Comparison of ENCODE assay signal across 10 cellular contexts in genomic region chr1:13228343-13228781, GRCh38. TPM values are rescaled to one million over a fixed set of nuclear protein-coding genes. Genes with fewer than 3 reads are reported as not detected.
DNase-seq lines count a peak whose midpoint lies in the region; ATAC-seq and TF ChIP-seq lines count a peak whose summit lies in the region.
"Had no signal": no experiment of that assay in that cellular context is flagged by ENCODE, and none has a peak within 500 bp of the region (broad histone marks: within the 10 kb centered on the region; RNA-seq: fewer than 3 reads in every experiment).

No MANE protein-coding gene starts in this region.

- H3K9me3 Mint-ChIP-seq in activated CD4-positive, alpha-beta T cell treated with anti-CD3 and anti-CD28 coated beads for 36 hours (ENCODE audit: low read depth): no peaks in the 10 kb centered on the region

- peaks cover 4% of the 10 kb centered on the region for H3K9me3 ChIP-seq in left ventricle myocardium inferior (replicated peaks)

- H3K4me1 Mint-ChIP-seq in activated CD4-positive, alpha-beta T cell treated with anti-CD3 and anti-CD28 coated beads for 36 hours: no peaks in the 10 kb centered on the region
- H3K4me1 Mint-ChIP-seq: naive B cell had no signal

- H3K4me1 ChIP-seq in left ventricle myocardium inferior: no peaks in the 10 kb centered on the region

- H3K36me3 ChIP-seq in left ventricle myocardium inferior: no peaks in the 10 kb centered on the region

- peak; percentile 40 for TF ChIP-seq CTCF in left ventricle myocardium inferior (IDR thresholded peaks at IDR 0.05; ENCODE audit: borderline replicate concordance)

- CTCF ChIA-PET in activated CD4-positive, alpha-beta T cell treated with anti-CD3 and anti-CD28 coated beads for 36 hours (lab: Charles Lee): interaction anchor here (0.7 kb wide), 1 partner anchor 1461 kb away, joined by 3 read pairs; no protein-coding TSS in a partner anchor

- POLR2A ChIA-PET in activated CD4-positive, alpha-beta T cell treated with anti-CD3 and anti-CD28 coated beads for 36 hours (lab: Charles Lee): no interaction called here

- peaks cover 55% of the 10 kb centered on the region for H3K27me3 ChIP-seq in left ventricle myocardium inferior (ENCODE audit: low read depth)

- no peaks in the 10 kb centered on the region for H3K36me3 Mint-ChIP-seq in activated CD4-positive, alpha-beta T cell treated with anti-CD3 and anti-CD28 coated beads for 36 hours (ENCODE audit: low read depth)
- H3K36me3 Mint-ChIP-seq: naive B cell had no signal

- no peak overlapping the region for H3K4me3 ChIP-seq in left ventricle myocardium inferior

- no peak overlapping the region for H3K27ac ChIP-seq in left ventricle myocardium inferior (replicated peaks)

- H3K4me3 Mint-ChIP-seq in activated CD4-positive, alpha-beta T cell treated with anti-CD3 and anti-CD28 coated beads for 36 hours: no peak overlapping the region
- H3K4me3 Mint-ChIP-seq: naive B cell had no signal

- no peak overlapping the region for H3K27ac Mint-ChIP-seq in activated CD4-positive, alpha-beta T cell treated with anti-CD3 and anti-CD28 coated beads for 36 hours
- H3K27ac Mint-ChIP-seq: naive B cell had no signal

- intact Hi-C loops in activated CD4-positive, alpha-beta T cell treated with anti-CD3 and anti-CD28 coated beads for 36 hours (cut with DNase I, micrococcal nuclease): no loop called here
- intact Hi-C loops in left ventricle myocardium inferior (cut with micrococcal nuclease): no loop called here

- peak; percentile 36 for ATAC-seq in activated CD4-positive, alpha-beta T cell treated with anti-CD3 and anti-CD28 coated beads for 36 hours

- DNase-seq in activated CD4-positive, alpha-beta T cell treated with anti-CD3 and anti-CD28 coated beads for 36 hours: peak; percentile 69
- DNase-seq in activated CD4-positive, alpha-beta T cell treated with anti-CD3 and anti-CD28 coated beads for 1 hour: no peak
- DNase-seq in SKM-1 (lab: John Stamatoyannopoulos, UW; ENCODE audit: unreplicated experiment) (peak; percentile 8), left ventricle myocardium inferior (no peak), superior temporal gyrus (ENCODE audit: extremely low spot score) (peak; percentile 20), NCI-H2107 treated with DMSO at 0.1 percent for 48 hours (lab: John Stamatoyannopoulos, UW; ENCODE audit: unreplicated experiment) (no peak), COLO829 (ENCODE audit: low spot score) (no peak), DMS114 treated with DMSO at 0.1 percent for 48 hours (lab: John Stamatoyannopoulos, UW; ENCODE audit: unreplicated experiment) (no peak)
- DNase-seq: naive B cell had no signal

- peaks cover 3% of the 10 kb centered on the region for H3K27me3 Mint-ChIP-seq in activated CD4-positive, alpha-beta T cell treated with anti-CD3 and anti-CD28 coated beads for 36 hours

RNA-seq across cellular contexts. Expression of gene PRAMEF18, which starts 2.4 kb away (rescaled TPM):
- not detected for total RNA-seq in activated CD4-positive, alpha-beta T cell treated with anti-CD3 and anti-CD28 coated beads for 36 hours
- not detected for total RNA-seq in left ventricle myocardium inferior
- total RNA-seq: bronchial epithelial cell had no signal

RNA-seq across cellular contexts. Expression of gene PRAMEF5, which starts 25.6 kb away (rescaled TPM):
- not detected for total RNA-seq in activated CD4-positive, alpha-beta T cell treated with anti-CD3 and anti-CD28 coated beads for 36 hours
- total RNA-seq in left ventricle myocardium inferior: not detected
- total RNA-seq: bronchial epithelial cell had no signal

RNA-seq across cellular contexts. Expression of gene PRAMEF13, which starts 27.2 kb away (rescaled TPM):
- total RNA-seq in activated CD4-positive, alpha-beta T cell treated with anti-CD3 and anti-CD28 coated beads for 36 hours: not detected
- not detected for total RNA-seq in left ventricle myocardium inferior
- total RNA-seq: bronchial epithelial cell had no signal

RNA-seq across cellular contexts. Expression of gene PRAMEF8, which starts 56.6 kb away (rescaled TPM):
- not detected for total RNA-seq in activated CD4-positive, alpha-beta T cell treated with anti-CD3 and anti-CD28 coated beads for 36 hours
- not detected for total RNA-seq in left ventricle myocardium inferior
- total RNA-seq: bronchial epithelial cell had no signal

RNA-seq across cellular contexts. Expression of gene PRAMEF9, which starts 56.7 kb away (rescaled TPM):
- not detected for total RNA-seq in activated CD4-positive, alpha-beta T cell treated with anti-CD3 and anti-CD28 coated beads for 36 hours
- not detected for total RNA-seq in left ventricle myocardium inferior
- total RNA-seq: bronchial epithelial cell had no signal

Comparison
In these comparisons a context has a peak if more than half of its experiments do, and no peak if none do; other contexts are left out.
1. DNase-seq: peak in activated CD4-positive, alpha-beta T cell treated with anti-CD3 and anti-CD28 coated beads for 36 hours (single experiment), SKM-1 (single experiment) and superior temporal gyrus (single experiment); none in activated CD4-positive, alpha-beta T cell treated with anti-CD3 and anti-CD28 coated beads for 1 hour (single experiment), left ventricle myocardium inferior (single experiment), NCI-H2107 treated with DMSO at 0.1 percent for 48 hours (single experiment), COLO829 (single experiment) and DMS114 treated with DMSO at 0.1 percent for 48 hours (single experiment).